In the genomic region with DNA sequence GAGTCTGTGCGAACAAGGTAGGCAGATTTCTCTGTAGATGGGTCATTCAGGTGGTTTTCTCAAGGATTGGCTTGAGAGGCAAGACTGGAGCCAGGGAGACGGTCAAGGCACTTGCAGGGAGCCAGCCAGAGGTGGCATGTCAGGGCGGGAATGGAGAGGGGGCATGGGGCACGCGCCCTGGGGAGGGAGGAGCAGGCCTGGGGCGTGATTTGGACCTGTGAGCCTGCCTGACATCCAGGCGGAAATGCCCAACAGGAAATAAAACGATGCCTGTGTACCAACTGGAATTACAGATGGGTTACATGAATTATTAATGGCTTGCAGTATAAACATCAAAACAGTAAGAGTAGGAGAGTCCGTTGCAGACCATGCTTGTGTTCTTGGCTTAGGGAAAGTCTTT, we compare ENCODE assay signal across 15 cellular contexts. TPM values are rescaled to one million over a fixed set of nuclear protein-coding genes. Genes with fewer than 3 reads are reported as not detected.
DNase-seq lines count a peak whose midpoint lies in the region; ATAC-seq and TF ChIP-seq lines count a peak whose summit lies in the region.
"Had no signal": no experiment of that assay in that cellular context is flagged by ENCODE, and none has a peak within 500 bp of the region (broad histone marks: within the 10 kb centered on the region; RNA-seq: fewer than 3 reads in every experiment).

No MANE protein-coding gene starts in this region.

- H3K23ac ChIP-seq in trophoblast cell (ENCODE audit: low read length) = no peak overlapping the region

- no peak overlapping the region for H4K91ac ChIP-seq in trophoblast cell (ENCODE audit: low read depth, low read length)

- H3K9me3 Mint-ChIP-seq in natural killer cell = no peaks in the 10 kb centered on the region

- TF ChIP-seq CTCF in natural killer cell (IDR thresholded peaks at IDR 0.05) (no peak), foreskin fibroblast (IDR thresholded peaks at IDR 0.05; ENCODE audit: low read depth, low read length) (no peak)

- H4K20me1 ChIP-seq in BLaER1 = peaks cover 100% of the 10 kb centered on the region

- H3K27ac ChIP-seq in BLaER1 (no peak overlapping the region), trophoblast cell (ENCODE audit: low read depth, low read length) (no peak overlapping the region)
- H3K27ac ChIP-seq: hepatocyte, SJCRH30 had no signal

- H3K9me3 ChIP-seq in BLaER1 (no peaks in the 10 kb centered on the region), trophoblast cell (ENCODE audit: insufficient read depth, low read depth, low read length) (no peaks in the 10 kb centered on the region)
- H3K9me3 ChIP-seq: SJCRH30 had no signal

- no peak for ATAC-seq in natural killer cell
- ATAC-seq: stimulated activated naive CD8-positive, alpha-beta T cell treated with anti-CD3 and anti-CD28 coated beads, Interleukin-15, Interleukin-2, amounts not matched to agents 100 U/mL and 50 U/mL, for 24 hours had no signal

- no peak overlapping the region for H2AFZ ChIP-seq in trophoblast cell (ENCODE audit: insufficient read depth, low read length, poor library complexity)
- H2AFZ ChIP-seq: hepatocyte had no signal

- H2BK120ac ChIP-seq in trophoblast cell (ENCODE audit: insufficient read depth, low read length, poor library complexity) = no peak overlapping the region

- H2BK5ac ChIP-seq in trophoblast cell (ENCODE audit: low read depth, low read length, poor library complexity) = no peak overlapping the region

- DNase-seq in NCI-H1694 treated with DMSO at 0.1 percent for 48 hours (lab: John Stamatoyannopoulos, UW) (peak; percentile 85), fibroblast of gingiva (ENCODE audit: low read depth) (peak; percentile 13), trophoblast cell (no peak), T-helper 2 cell (no peak), natural killer cell (no peak), foreskin fibroblast (no peak)
- no peak for DNase-seq in stimulated activated CD8-positive, alpha-beta memory T cell treated with anti-CD3 and anti-CD28 coated beads, Interleukin-4, amount 100 ng/mL, for 48 hours
- DNase-seq: activated CD4-positive, alpha-beta T cell treated with anti-CD3 and anti-CD28 coated beads for 48 hours; activated effector memory CD4-positive, alpha-beta T cell treated with anti-CD3 and anti-CD28 coated beads, Interleukin-2, amount 50 U/mL, for 16 hours; CD4-positive, alpha-beta memory T cell; cortex of kidney; SJCRH30; stimulated activated naive CD8-positive, alpha-beta T cell treated with anti-CD3 and anti-CD28 coated beads, Interleukin-15, Interleukin-2, amounts not matched to agents 100 U/mL and 50 U/mL, for 24 hours had no signal

- peak overlapping the region; percentile 25 for H3K18ac ChIP-seq in trophoblast cell (ENCODE audit: low read length)

- H3K27me3 ChIP-seq in BLaER1 (no peaks in the 10 kb centered on the region), trophoblast cell (ENCODE audit: insufficient read depth, low read length) (no peaks in the 10 kb centered on the region)
- H3K27me3 ChIP-seq: hepatocyte, SJCRH30 had no signal

- H3K14ac ChIP-seq in trophoblast cell (ENCODE audit: low read length) = no peak overlapping the region

- H3K4me1 ChIP-seq in BLaER1 (peaks cover 68% of the 10 kb centered on the region), trophoblast cell (ENCODE audit: control insufficient read depth in 1 of 2, insufficient read depth in 2 of 2, low read length in 2 of 2) (peaks cover 0 to 2% of the 10 kb centered on the region in 2 experiments)
- H3K4me1 ChIP-seq: SJCRH30 had no signal

- H3K36me3 ChIP-seq in BLaER1 = peaks cover 28% of the 10 kb centered on the region
- H3K36me3 ChIP-seq in trophoblast cell (ENCODE audit: control insufficient read depth in 1 of 2, insufficient read depth in 2 of 2, low read length in 2 of 2) = peaks cover 3 to 10% of the 10 kb centered on the region in 2 experiments

- H3K4me1 Mint-ChIP-seq in natural killer cell = peaks cover 13 to 17% of the 10 kb centered on the region in 2 donors

- H3K9ac ChIP-seq in BLaER1 (no peak overlapping the region), trophoblast cell (ENCODE audit: low read length) (no peak overlapping the region)

- WGBS in trophoblast cell (ENCODE audit: extremely low coverage, insufficient coverage, insufficient read length) = no CpG with 5 or more reads among the region's 9 CpGs

- no peak overlapping the region for H3K4me3 ChIP-seq in BLaER1
- H3K4me3 ChIP-seq in trophoblast cell (ENCODE audit: low read depth, low read length) = no peak overlapping the region
- no peak overlapping the region for H3K4me3 ChIP-seq in foreskin fibroblast (ENCODE audit: low read depth in 1 of 2, low read length in 2 of 2)
- H3K4me3 ChIP-seq: hepatocyte, SJCRH30 had no signal

- H4K8ac ChIP-seq in trophoblast cell (ENCODE audit: low read depth, low read length) = no peak overlapping the region

- H3K4me3 Mint-ChIP-seq in natural killer cell = no peak overlapping the region
- H3K4me3 Mint-ChIP-seq: CD4-positive, alpha-beta memory T cell had no signal

- H3K36me3 Mint-ChIP-seq in natural killer cell = no peaks in the 10 kb centered on the region

- peak overlapping the region; percentile 42; the same call in 1 of the 2 replicates for H3K4me2 ChIP-seq in BLaER1
- no peak overlapping the region for H3K4me2 ChIP-seq in trophoblast cell (ENCODE audit: low read length)
- H3K4me2 ChIP-seq: hepatocyte had no signal

- no peak overlapping the region for H2BK12ac ChIP-seq in trophoblast cell (ENCODE audit: low read length)

- intact Hi-C loops in natural killer cell (cut with micrococcal nuclease) = no loop called here

- H2AK5ac ChIP-seq in trophoblast cell (ENCODE audit: low read length) = no peak overlapping the region

- H3K4ac ChIP-seq in trophoblast cell (ENCODE audit: low read depth, low read length) = peak overlapping the region; percentile 78

- peaks cover 4 to 6% of the 10 kb centered on the region in 2 donors for H3K27me3 Mint-ChIP-seq in natural killer cell (ENCODE audit: low read depth in 2 of 2)
- H3K27me3 Mint-ChIP-seq: CD4-positive, alpha-beta memory T cell had no signal

- H3K79me2 ChIP-seq in trophoblast cell (ENCODE audit: control insufficient read depth, insufficient read depth, low read length, poor library complexity) = peaks cover 11% of the 10 kb centered on the region

- no peak overlapping the region for H4K12ac ChIP-seq in trophoblast cell (ENCODE audit: low read depth, low read length)

- H3K79me1 ChIP-seq in trophoblast cell (ENCODE audit: low read length) = no peaks in the 10 kb centered on the region

- no peak overlapping the region for H3K27ac Mint-ChIP-seq in natural killer cell

RNA-seq across cellular contexts. Expression of a gene that starts 8.6 kb away (rescaled TPM):
- polyA plus RNA-seq in trophoblast cell (2013) = 85.9 and 88.3 TPM in 2 replicates
- 10 to 100 TPM; 40.2 to 63.5 (median 48.0) TPM for total RNA-seq in natural killer cell

RNA-seq across cellular contexts. Expression of a gene that starts 52.7 kb away (rescaled TPM):
- polyA plus RNA-seq in trophoblast cell (2013) = 81.6 and 84.3 TPM in 2 replicates
- 10 to 100 TPM; 69.3 to 81.6 (median 73.2) TPM for total RNA-seq in natural killer cell

Comparison
In these comparisons a context has a peak if more than half of its experiments do, and no peak if none do; other contexts are left out.
1. DNase-seq: peak in NCI-H1694 treated with DMSO at 0.1 percent for 48 hours (single experiment) and fibroblast of gingiva (single experiment); none in trophoblast cell (0 of 2), stimulated activated CD8-positive, alpha-beta memory T cell treated with anti-CD3 and anti-CD28 coated beads, Interleukin-4, amount 100 ng/mL, for 48 hours (single experiment), T-helper 2 cell (0 of 5), natural killer cell (single experiment) and foreskin fibroblast (0 of 2).